In the genomic region with DNA sequence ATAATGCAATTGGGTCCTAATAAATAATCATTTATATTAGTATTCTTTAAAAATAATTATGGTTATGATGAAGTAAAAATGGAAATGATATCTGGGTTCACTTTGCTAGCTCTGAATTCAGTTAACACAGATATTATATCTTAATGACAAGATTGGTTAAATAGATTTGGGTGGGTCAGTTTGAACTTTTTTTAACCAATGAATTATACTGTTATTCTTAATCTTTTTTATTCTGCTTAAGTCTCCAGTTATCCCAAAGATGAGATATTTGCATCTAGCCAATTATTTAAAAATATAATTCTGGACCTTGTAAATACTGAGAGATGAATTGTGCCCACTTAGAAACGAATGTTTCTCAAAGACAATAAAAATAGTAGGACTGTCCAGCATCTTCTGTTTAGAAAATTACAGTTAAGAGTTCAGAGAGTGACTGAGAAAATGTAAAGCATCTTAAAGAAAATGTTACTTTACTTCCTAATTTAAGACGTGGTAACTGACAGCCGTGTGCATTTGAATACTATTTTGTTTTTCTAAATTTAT, we compare ENCODE assay signal across 20 cellular contexts.
DNase-seq lines count a peak whose midpoint lies in the region; ATAC-seq and TF ChIP-seq lines count a peak whose summit lies in the region.
"Had no signal": no experiment of that assay in that cellular context is flagged by ENCODE, and none has a peak within 500 bp of the region (broad histone marks: within the 10 kb centered on the region; RNA-seq: fewer than 3 reads in every experiment).

No MANE protein-coding gene starts in this region.

- H3K4me3 ChIP-seq in prostate gland (no peak overlapping the region), vagina (no peak overlapping the region)
- H3K4me3 ChIP-seq: SJSA1 had no signal

- TF ChIP-seq CTCF in prostate gland (IDR thresholded peaks at IDR 0.05), result no peak
- TF ChIP-seq CTCF in vagina (IDR thresholded peaks at IDR 0.05), result no peak
- TF ChIP-seq CTCF in nephron progenitor cell (IDR thresholded peaks at IDR 0.05), result no peak

- no peaks in the 10 kb centered on the region for H3K9me3 Mint-ChIP-seq in nephron progenitor cell

- intact Hi-C loops in prostate gland (cut with DNase I) (loop anchor here (5.0 to 10.0 kb wide), 3 partner anchors 63 to 1192 kb away; no protein-coding TSS in a partner anchor), vagina (cut with DNase I) (no loop called here)

- no peak for TF ChIP-seq POLR2A in prostate gland (IDR thresholded peaks at IDR 0.05)
- TF ChIP-seq POLR2A in vagina (IDR thresholded peaks at IDR 0.05), result no peak

- H3K36me3 Mint-ChIP-seq in nephron progenitor cell (ENCODE audit: low read depth), result no peaks in the 10 kb centered on the region
- H3K36me3 Mint-ChIP-seq: CD4-positive, alpha-beta memory T cell had no signal

- no peak overlapping the region for H3K27ac Mint-ChIP-seq in nephron progenitor cell
- H3K27ac Mint-ChIP-seq: CD4-positive, alpha-beta memory T cell had no signal

- H3K4me1 ChIP-seq in prostate gland (replicated peaks), result no peaks in the 10 kb centered on the region
- peaks cover 11% of the 10 kb centered on the region for H3K4me1 ChIP-seq in vagina
- H3K4me1 ChIP-seq: SJSA1 had no signal

- H3K4me1 Mint-ChIP-seq in nephron progenitor cell, result peaks cover 21% of the 10 kb centered on the region
- H3K4me1 Mint-ChIP-seq: CD4-positive, alpha-beta memory T cell had no signal

- H3K36me3 ChIP-seq in prostate gland (no peaks in the 10 kb centered on the region), vagina (no peaks in the 10 kb centered on the region)
- H3K36me3 ChIP-seq: SJSA1 had no signal

- no peaks in the 10 kb centered on the region for H3K27me3 ChIP-seq in prostate gland (replicated peaks; ENCODE audit: insufficient read depth)
- no peaks in the 10 kb centered on the region for H3K27me3 ChIP-seq in vagina
- H3K27me3 ChIP-seq: SJSA1 had no signal

- no peaks in the 10 kb centered on the region for H3K9me3 ChIP-seq in prostate gland
- H3K9me3 ChIP-seq in vagina, result no peaks in the 10 kb centered on the region
- H3K9me3 ChIP-seq: SJSA1 had no signal

- H3K27ac ChIP-seq in caudate nucleus (ENCODE audit: low read depth, low read length), result peak overlapping the region; percentile 75
- peak overlapping the region; percentile 32 to 56 for H3K27ac ChIP-seq in prostate gland
- peak overlapping the region; percentile 55 for H3K27ac ChIP-seq in vagina
- H3K27ac ChIP-seq: SJSA1 had no signal

- no peak for ATAC-seq in GM21737 (IDR thresholded peaks at IDR 0.05; ENCODE audit: unreplicated experiment)
- ATAC-seq: HCT116 had no signal

- DNase-seq in caudate nucleus (lab: John Stamatoyannopoulos, UW) (no peak), inferior parietal cortex (ENCODE audit: extremely low spot score) (peak; percentile 54), prostate gland (ENCODE audit: low spot score) (no peak), vagina (ENCODE audit: extremely low spot score in 2 of 2) (no peak), nephron progenitor cell (no peak), iPS-NIHi11 (ENCODE audit: low spot score) (no peak)
- DNase-seq: CD4-positive, alpha-beta memory T cell; COR-L47; DMS53; IMR-90; KG1; MM.1S; NCI-H2029 treated with DMSO at 0.1 percent for 48 hours; NCI-H2227 treated with DMSO at 0.1 percent for 48 hours; NCI-H526 treated with DMSO at 0.1 percent for 48 hours; Right ventricle myocardium superior; RPMI8226 had no signal

- H3K27me3 Mint-ChIP-seq in nephron progenitor cell (ENCODE audit: low read depth, poor library complexity), result no peaks in the 10 kb centered on the region

- WGBS in prostate gland, result 60% methylated on average over 3 of the region's 3 CpGs

- no peak overlapping the region for H3K4me3 Mint-ChIP-seq in nephron progenitor cell
- H3K4me3 Mint-ChIP-seq: CD4-positive, alpha-beta memory T cell had no signal
